In genomic region chr2:169933124-169933711, GRCh38 we compare ENCODE assay signal across 8 cellular contexts.
A peak's percentile ranks its signal among the peaks of the same experiment; 100 is the strongest.
DNase-seq lines count a peak whose midpoint lies in the region; ATAC-seq and TF ChIP-seq lines count a peak whose summit lies in the region.

No MANE protein-coding gene starts in this region.

- H3K36me3 ChIP-seq in DND-41 (ENCODE audit: insufficient read depth, low read length) (peaks cover 4% of the 10 kb centered on the region; the same call in 1 of the 2 replicates), adipocyte (ENCODE audit: control insufficient read depth, insufficient read depth, low read length, severe bottlenecking) (peaks cover 19% of the 10 kb centered on the region), upper lobe of left lung (peaks cover 0 to 35% (median 2%) of the 10 kb centered on the region in 4 donors)

- DNase-seq in DND-41: no peak
- peak; percentile 3 for DNase-seq in NCI-H128 (lab: John Stamatoyannopoulos, UW; ENCODE audit: unreplicated experiment)
- peak; percentile 70 for DNase-seq in adipocyte (ENCODE audit: low read depth)
- peak; percentile 26 for DNase-seq in iPS-NIHi11 (ENCODE audit: low spot score)
- no peak for DNase-seq in upper lobe of left lung
- DNase-seq in NK-92 (lab: John Stamatoyannopoulos, UW; ENCODE audit: unreplicated experiment): no peak

- TF ChIP-seq CTCF in DND-41 (IDR thresholded peaks at IDR 0.05; ENCODE audit: borderline replicate concordance, extremely low read depth, low read length, poor library complexity, severe bottlenecking) (peak; percentile 67), upper lobe of left lung (IDR thresholded peaks at IDR 0.05) (peak in 5 of 6 experiments; percentile 31 to 68 (median 49))

- no peaks in the 10 kb centered on the region for H3K4me1 ChIP-seq in DND-41 (ENCODE audit: insufficient read depth, low read length)
- peaks cover 16% of the 10 kb centered on the region for H3K4me1 ChIP-seq in adipocyte (ENCODE audit: control insufficient read depth, insufficient read depth, low read length)
- no peaks in the 10 kb centered on the region for H3K4me1 ChIP-seq in upper lobe of left lung

- no peak for TF ChIP-seq EP300 in upper lobe of left lung (IDR thresholded peaks at IDR 0.05)

- no peak overlapping the region for H2AFZ ChIP-seq in DND-41 (ENCODE audit: low read depth, low read length)

- H3K4me2 ChIP-seq in DND-41 (ENCODE audit: insufficient read depth, low read length): no peak overlapping the region

- H3K27me3 ChIP-seq in DND-41 (ENCODE audit: insufficient read depth, low read length, poor library complexity) (no peaks in the 10 kb centered on the region), adipocyte (replicated peaks; ENCODE audit: control insufficient read depth, insufficient read depth, low read length) (no peaks in the 10 kb centered on the region), upper lobe of left lung (no peaks in the 10 kb centered on the region)

- H3K4me3 ChIP-seq in DND-41 (ENCODE audit: low read depth in 1 of 2, low read length in 2 of 2): no peak overlapping the region
- H3K4me3 ChIP-seq in adipocyte (ENCODE audit: low read length): peak overlapping the region; percentile 67
- no peak overlapping the region for H3K4me3 ChIP-seq in upper lobe of left lung

- H3K27ac ChIP-seq in DND-41 (ENCODE audit: low read length) (no peak overlapping the region), upper lobe of left lung (no peak overlapping the region)

- H3K79me2 ChIP-seq in DND-41 (ENCODE audit: insufficient read depth, low read length): no peaks in the 10 kb centered on the region

- no peaks in the 10 kb centered on the region for H3K9me3 ChIP-seq in DND-41 (ENCODE audit: insufficient read depth, low read length, severe bottlenecking)
- H3K9me3 ChIP-seq in adipocyte (ENCODE audit: control insufficient read depth, low read length): no peaks in the 10 kb centered on the region
- H3K9me3 ChIP-seq in upper lobe of left lung: no peaks in the 10 kb centered on the region

- no peak overlapping the region for H3K9ac ChIP-seq in DND-41 (ENCODE audit: low read depth, low read length)
- H3K9ac ChIP-seq in adipocyte (ENCODE audit: low read length): peak overlapping the region; percentile 70

- H4K20me1 ChIP-seq in DND-41 (ENCODE audit: insufficient read depth, low read length): no peaks in the 10 kb centered on the region

- 48 to 56% methylated on average over 2 of the region's 2 CpGs for WGBS in upper lobe of left lung, 2 donors

- ATAC-seq in DND-41 (ENCODE audit: insufficient read depth, low read depth) (peak; percentile 75), GM21737 (IDR thresholded peaks at IDR 0.05; ENCODE audit: unreplicated experiment) (peak; percentile 68), upper lobe of left lung (ENCODE audit: low FRiP score in 2 of 2) (peak in 1 of 2 donors; percentile 60), GM18511 (IDR thresholded peaks at IDR 0.05; ENCODE audit: unreplicated experiment) (no peak)

- TF ChIP-seq POLR2A in upper lobe of left lung (IDR thresholded peaks at IDR 0.05): no peak

Comparison
In these comparisons a context has a peak if more than half of its experiments do, and no peak if none do; other contexts are left out.
1. DNase-seq: peak in NCI-H128 (single experiment), adipocyte (single experiment) and iPS-NIHi11 (single experiment); none in DND-41 (single experiment), upper lobe of left lung (0 of 2) and NK-92 (single experiment).